Comparison of ENCODE assay signal across 25 cellular contexts in genomic region chr3:107013606-107014005, GRCh38.
"Had no signal": no experiment of that assay in that cellular context is flagged by ENCODE, and none has a peak within 500 bp of the region (broad histone marks: within the 10 kb centered on the region; RNA-seq: fewer than 3 reads in every experiment).

No MANE protein-coding gene starts in this region.

- H3K27me3 ChIP-seq: adrenal gland had no signal

- H3K36me3 ChIP-seq: adrenal gland had no signal

- H3K9me3 ChIP-seq: adrenal gland had no signal

- H3K36me3 Mint-ChIP-seq: activated CD4-positive, alpha-beta memory T cell treated with anti-CD3 and anti-CD28 coated beads for 36 hours; activated naive CD4-positive, alpha-beta T cell treated with anti-CD3 and anti-CD28 coated beads, Interleukin-2, amount 10 ng/mL, durations not matched to agents 7 days and 5 days; activated naive CD8-positive, alpha-beta T cell treated with anti-CD3 and anti-CD28 coated beads for 36 hours had no signal

- H3K27ac ChIP-seq: adrenal gland, VCaP had no signal

- H3K9ac ChIP-seq: SK-N-SH had no signal

- H3K4me3 Mint-ChIP-seq: activated CD4-positive, alpha-beta memory T cell treated with anti-CD3 and anti-CD28 coated beads for 36 hours; activated CD4-positive, alpha-beta T cell treated with anti-CD3 and anti-CD28 coated beads, Interleukin-2, amount 10 ng/mL, durations not matched to agents 7 days and 5 days; activated naive CD4-positive, alpha-beta T cell treated with anti-CD3 and anti-CD28 coated beads, Interleukin-2, amount 10 ng/mL, durations not matched to agents 7 days and 5 days; activated naive CD8-positive, alpha-beta T cell treated with anti-CD3 and anti-CD28 coated beads for 36 hours; activated T-helper 17 cell treated with anti-CD3 and anti-CD28 coated beads, Interleukin-2, amount 50 U/mL, for 72 hours had no signal

- H3K27ac Mint-ChIP-seq: activated CD4-positive, alpha-beta memory T cell treated with anti-CD3 and anti-CD28 coated beads for 36 hours; activated CD4-positive, alpha-beta T cell treated with anti-CD3 and anti-CD28 coated beads, Interleukin-2, amount 10 ng/mL, durations not matched to agents 7 days and 5 days; activated naive CD4-positive, alpha-beta T cell treated with anti-CD3 and anti-CD28 coated beads, Interleukin-2, amount 10 ng/mL, durations not matched to agents 7 days and 5 days; activated naive CD8-positive, alpha-beta T cell treated with anti-CD3 and anti-CD28 coated beads for 36 hours; activated T-helper 17 cell treated with anti-CD3 and anti-CD28 coated beads, Interleukin-2, amount 50 U/mL, for 72 hours had no signal

- H3K9me3 Mint-ChIP-seq: activated naive CD4-positive, alpha-beta T cell treated with anti-CD3 and anti-CD28 coated beads, Interleukin-2, amount 10 ng/mL, durations not matched to agents 7 days and 5 days had no signal

- H3K27me3 Mint-ChIP-seq: activated CD4-positive, alpha-beta memory T cell treated with anti-CD3 and anti-CD28 coated beads for 36 hours; activated CD4-positive, alpha-beta T cell treated with anti-CD3 and anti-CD28 coated beads, Interleukin-2, amount 10 ng/mL, durations not matched to agents 7 days and 5 days; activated naive CD4-positive, alpha-beta T cell treated with anti-CD3 and anti-CD28 coated beads, Interleukin-2, amount 10 ng/mL, durations not matched to agents 7 days and 5 days; activated naive CD8-positive, alpha-beta T cell treated with anti-CD3 and anti-CD28 coated beads for 36 hours; activated T-helper 17 cell treated with anti-CD3 and anti-CD28 coated beads, Interleukin-2, amount 50 U/mL, for 72 hours had no signal

- H3K4me3 ChIP-seq: adrenal gland, K562 had no signal

- H3K4me1 ChIP-seq: adrenal gland had no signal

- DNase-seq: activated CD4-positive, alpha-beta memory T cell treated with anti-CD3 and anti-CD28 coated beads for 36 hours; activated CD4-positive, alpha-beta T cell treated with anti-CD3 and anti-CD28 coated beads, Interleukin-2, amount 10 ng/mL, durations not matched to agents 7 days and 5 days; activated CD4-positive, CD25-positive, alpha-beta regulatory T cell; activated CD8-positive, alpha-beta memory T cell treated with anti-CD3 and anti-CD28 coated beads for 24 hours; activated gamma-delta T cell treated with Interleukin-2 at 50 U/mL for 16 hours; activated naive CD4-positive, alpha-beta T cell treated with anti-CD3 and anti-CD28 coated beads, Interleukin-2, amount 10 ng/mL, durations not matched to agents 7 days and 5 days; activated naive CD8-positive, alpha-beta T cell treated with anti-CD3 and anti-CD28 coated beads for 36 hours; activated T-cell treated with anti-CD3 and anti-CD28 coated beads for 4 hours; activated T-cell treated with anti-CD3 and anti-CD28 coated beads, Interleukin-2, amount 50 U/mL, for 48 hours; adrenal gland; Karpas-422; NCI-H1105 treated with DMSO at 0.1 percent for 48 hours; NCI-H1436 treated with DMSO at 0.1 percent for 48 hours; NCI-H1930; NCI-H2171; NCI-H2227 treated with DMSO at 0.1 percent for 48 hours; NCI-H526 treated with DMSO at 0.1 percent for 48 hours; NCI-H82; OCI-M1; RPMI8226; SK-N-SH; T-helper 1 cell had no signal

- H3K4me1 Mint-ChIP-seq: activated CD4-positive, alpha-beta T cell treated with anti-CD3 and anti-CD28 coated beads, Interleukin-2, amount 10 ng/mL, durations not matched to agents 7 days and 5 days; activated naive CD4-positive, alpha-beta T cell treated with anti-CD3 and anti-CD28 coated beads, Interleukin-2, amount 10 ng/mL, durations not matched to agents 7 days and 5 days; activated naive CD8-positive, alpha-beta T cell treated with anti-CD3 and anti-CD28 coated beads for 36 hours; activated T-helper 17 cell treated with anti-CD3 and anti-CD28 coated beads, Interleukin-2, amount 50 U/mL, for 72 hours had no signal
